In genomic region chr12:31051692-31052091, GRCh38 we compare ENCODE assay signal across 7 cellular contexts. TPM values are rescaled to one million over a fixed set of nuclear protein-coding genes. Genes with fewer than 3 reads are reported as not detected.
DNase-seq lines count a peak whose midpoint lies in the region; ATAC-seq and TF ChIP-seq lines count a peak whose summit lies in the region.
"Not testable (repeated sequence)": the region's sequence is repeated elsewhere in the genome, so short reads cannot be mapped to it uniquely, and the experiment has no call there.

No MANE protein-coding gene starts in this region.

- H3K36me3 Mint-ChIP-seq in WTC11; activated T-helper 2 cell treated with anti-CD3 and anti-CD28 coated beads, Interferon-gamma antibody, Interleukin-2, Interleukin-4, amounts not matched to agents 10 μg/mL and 5 μg/mL and 100 μg/mL, durations not matched to agents 14 hours and 24 hours and 36 hours (ENCODE audit: low read depth): not testable (repeated sequence)

- intact Hi-C loops in activated T-helper 2 cell treated with anti-CD3 and anti-CD28 coated beads, Interferon-gamma antibody, Interleukin-2, Interleukin-4, amounts not matched to agents 10 μg/mL and 5 μg/mL and 100 μg/mL, durations not matched to agents 14 hours and 24 hours and 36 hours (cut with micrococcal nuclease), result loop anchor here (5.0 kb wide), 1 partner anchor 299 kb away; the partner anchor contains the start of gene CAPRIN2

- H2BK120ac ChIP-seq in trophoblast cell (ENCODE audit: insufficient read depth, low read length, poor library complexity), result peak overlapping the region; percentile 80

- peaks cover 18% of the 10 kb centered on the region for H3K4me1 Mint-ChIP-seq in WTC11
- H3K4me1 Mint-ChIP-seq in activated T-helper 2 cell treated with anti-CD3 and anti-CD28 coated beads, Interferon-gamma antibody, Interleukin-2, Interleukin-4, amounts not matched to agents 10 μg/mL and 5 μg/mL and 100 μg/mL, durations not matched to agents 14 hours and 24 hours and 36 hours (ENCODE audit: low read depth), result peaks cover 26% of the 10 kb centered on the region

- H4K8ac ChIP-seq in trophoblast cell (ENCODE audit: low read depth, low read length), result peak overlapping the region; percentile 77

- H2AK5ac ChIP-seq in trophoblast cell (ENCODE audit: low read length), result peak overlapping the region; percentile 91

- POLR2A ChIA-PET in WTC11 (lab: Charles Lee), result not testable (repeated sequence)

- H3K9ac ChIP-seq in trophoblast cell (ENCODE audit: low read length), result not testable (repeated sequence)

- peak overlapping the region; percentile 92 for H4K91ac ChIP-seq in trophoblast cell (ENCODE audit: low read depth, low read length)

- no CpG with 5 or more reads among the region's 5 CpGs for WGBS in trophoblast cell (ENCODE audit: extremely low coverage, insufficient coverage, insufficient read length)

- H3K23ac ChIP-seq in trophoblast cell (ENCODE audit: low read length), result not testable (repeated sequence)

- H3K4ac ChIP-seq in trophoblast cell (ENCODE audit: low read depth, low read length), result peak overlapping the region; percentile 33

- H3K4me2 ChIP-seq in trophoblast cell (ENCODE audit: low read length), result not testable (repeated sequence)

- TF ChIP-seq CTCF in WTC11 (IDR thresholded peaks at IDR 0.05), result not testable (repeated sequence)

- H4K12ac ChIP-seq in trophoblast cell (ENCODE audit: low read depth, low read length), result not testable (repeated sequence)

- H3K27me3 ChIP-seq in trophoblast cell (ENCODE audit: insufficient read depth, low read length), result not testable (repeated sequence)

- H3K14ac ChIP-seq in trophoblast cell (ENCODE audit: low read length), result peak overlapping the region; percentile 40

- not testable (repeated sequence) for H3K79me1 ChIP-seq in trophoblast cell (ENCODE audit: low read length)

- H3K27ac Mint-ChIP-seq in WTC11, result not testable (repeated sequence)
- H3K27ac Mint-ChIP-seq in activated T-helper 2 cell treated with anti-CD3 and anti-CD28 coated beads, Interferon-gamma antibody, Interleukin-2, Interleukin-4, amounts not matched to agents 10 μg/mL and 5 μg/mL and 100 μg/mL, durations not matched to agents 14 hours and 24 hours and 36 hours, result peak overlapping the region; percentile 69

- peak; percentile 77 for ATAC-seq in GM18909 (IDR thresholded peaks at IDR 0.05; ENCODE audit: poor library complexity, unreplicated experiment)
- peak; percentile 82 for ATAC-seq in GM21526 (IDR thresholded peaks at IDR 0.05; ENCODE audit: low FRiP score, unreplicated experiment)
- ATAC-seq in HG02885 (IDR thresholded peaks at IDR 0.05; ENCODE audit: poor library complexity, unreplicated experiment), result peak; percentile 89
- peak; percentile 87 for ATAC-seq in HG03432 (IDR thresholded peaks at IDR 0.05; ENCODE audit: unreplicated experiment)
- peak; percentile 35 for ATAC-seq in WTC11

- not testable (repeated sequence) for H3K9me3 ChIP-seq in trophoblast cell (ENCODE audit: insufficient read depth, low read depth, low read length)

- H3K9me3 Mint-ChIP-seq in WTC11; activated T-helper 2 cell treated with anti-CD3 and anti-CD28 coated beads, Interferon-gamma antibody, Interleukin-2, Interleukin-4, amounts not matched to agents 10 μg/mL and 5 μg/mL and 100 μg/mL, durations not matched to agents 14 hours and 24 hours and 36 hours: not testable (repeated sequence)

- not testable (repeated sequence) for H3K36me3 ChIP-seq in trophoblast cell (ENCODE audit: control insufficient read depth in 1 of 2, insufficient read depth in 2 of 2, low read length in 2 of 2)

- peak overlapping the region; percentile 89 for H2BK12ac ChIP-seq in trophoblast cell (ENCODE audit: low read length)

- H3K27ac ChIP-seq in trophoblast cell (ENCODE audit: low read depth, low read length), result not testable (repeated sequence)

- H3K4me3 ChIP-seq in trophoblast cell (ENCODE audit: low read depth, low read length), result not testable (repeated sequence)

- H3K79me2 ChIP-seq in trophoblast cell (ENCODE audit: control insufficient read depth, insufficient read depth, low read length, poor library complexity), result not testable (repeated sequence)

- not testable (repeated sequence) for H2BK5ac ChIP-seq in trophoblast cell (ENCODE audit: low read depth, low read length, poor library complexity)

- not testable (repeated sequence) for H3K4me3 Mint-ChIP-seq in WTC11; activated T-helper 2 cell treated with anti-CD3 and anti-CD28 coated beads, Interferon-gamma antibody, Interleukin-2, Interleukin-4, amounts not matched to agents 10 μg/mL and 5 μg/mL and 100 μg/mL, durations not matched to agents 14 hours and 24 hours and 36 hours (ENCODE audit: low read depth)

- H2AFZ ChIP-seq in trophoblast cell (ENCODE audit: insufficient read depth, low read length, poor library complexity), result not testable (repeated sequence)

- H3K4me1 ChIP-seq in trophoblast cell (ENCODE audit: control insufficient read depth in 1 of 2, insufficient read depth in 2 of 2, low read length in 2 of 2), result not testable (repeated sequence)

- not testable (repeated sequence) for H3K18ac ChIP-seq in trophoblast cell (ENCODE audit: low read length)

- CTCF ChIA-PET in WTC11 (lab: Charles Lee), result not testable (repeated sequence)

- H3K27me3 Mint-ChIP-seq in WTC11 (ENCODE audit: low read depth); activated T-helper 2 cell treated with anti-CD3 and anti-CD28 coated beads, Interferon-gamma antibody, Interleukin-2, Interleukin-4, amounts not matched to agents 10 μg/mL and 5 μg/mL and 100 μg/mL, durations not matched to agents 14 hours and 24 hours and 36 hours (ENCODE audit: low read depth): not testable (repeated sequence)

- not testable (repeated sequence) for DNase-seq in WTC11 (ENCODE audit: low spot score); activated T-helper 2 cell treated with anti-CD3 and anti-CD28 coated beads, Interferon-gamma antibody, Interleukin-2, Interleukin-4, amounts not matched to agents 10 μg/mL and 5 μg/mL and 100 μg/mL, durations not matched to agents 14 hours and 24 hours and 36 hours (ENCODE audit: low spot score); trophoblast cell

RNA-seq across cellular contexts. Expression of gene DDX11, which starts 22.0 kb away (rescaled TPM):
- total RNA-seq in WTC11 (2021), result 179 to 219 TPM (median 186 TPM) in 3 replicates
- 152 and 156 TPM in 2 replicates for total RNA-seq in activated T-helper 2 cell treated with anti-CD3 and anti-CD28 coated beads, Interferon-gamma antibody, Interleukin-2, Interleukin-4, amounts not matched to agents 10 μg/mL and 5 μg/mL and 100 μg/mL, durations not matched to agents 14 hours and 24 hours and 36 hours
- 15.4 and 16.0 TPM in 2 replicates for polyA plus RNA-seq in trophoblast cell (2013)

Comparison
In these comparisons a context has a peak if more than half of its experiments do, and no peak if none do; other contexts are left out.
1. ATAC-seq: peak in every context shown above with its lines; median percentile 89 in HG02885; 87 in HG03432; 82 in GM21526; 77 in GM18909; 35 in WTC11.